8 cellular contexts compared by ENCODE assay signal in the genomic region with DNA sequence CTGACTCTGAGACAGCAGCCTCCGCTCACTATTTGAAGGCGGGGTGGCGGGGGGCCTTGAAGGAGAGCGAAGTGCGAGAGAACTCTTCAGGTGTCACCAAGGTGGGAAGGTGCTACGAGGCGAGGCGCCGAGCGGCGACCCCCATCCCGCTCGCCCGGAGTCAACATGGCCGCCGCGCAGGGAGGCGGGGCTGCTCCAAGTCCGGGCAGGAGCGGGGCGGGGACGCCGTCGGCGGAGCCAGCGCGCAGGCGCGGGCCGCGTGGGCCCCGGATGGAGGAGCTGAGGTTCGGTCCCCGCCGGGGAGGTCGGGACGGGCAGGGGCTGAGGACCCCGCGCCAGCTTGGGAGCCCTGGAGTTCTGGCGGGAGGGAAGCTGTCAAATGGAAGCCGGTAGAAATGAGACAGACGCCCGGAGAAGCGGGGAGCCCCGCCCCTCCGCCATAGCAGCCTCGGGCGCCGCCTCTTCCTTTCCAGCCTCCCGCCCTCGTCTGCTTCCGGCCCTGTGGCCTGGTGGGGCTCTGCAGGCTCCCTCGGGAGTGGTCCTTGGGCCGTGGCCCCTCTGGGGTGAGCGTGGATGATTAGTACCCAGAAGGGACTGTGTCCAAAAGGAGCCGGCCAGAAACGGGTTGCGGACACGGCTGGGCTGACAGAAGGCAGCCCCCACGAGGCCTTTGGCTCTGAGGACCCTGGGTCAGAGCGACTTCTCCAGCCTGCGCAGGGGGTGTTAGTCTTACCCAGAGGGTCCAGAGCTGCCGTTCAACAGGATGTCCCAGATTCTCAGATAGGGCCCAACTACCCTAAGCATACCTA. TPM values are rescaled to one million over a fixed set of nuclear protein-coding genes. Genes with fewer than 3 reads are reported as not detected.
DNase-seq lines count a peak whose midpoint lies in the region; ATAC-seq, FAIRE-seq and TF ChIP-seq lines count a peak whose summit lies in the region.

Gene PIGV, plus strand, starts transcription at position 245 of the 809 bp plus-strand sequence. CDS start 2,866 bp downstream, outside the sequence.

- H3K4me3 ChIP-seq in left ventricle myocardium inferior (peak within 1 kb of the TSS; percentile 86), psoas muscle (peak within 1 kb of the TSS; percentile 90), urinary bladder (ENCODE audit: low read depth, low read length) (peak within 1 kb of the TSS; percentile 67)

- WGBS in adipose tissue, 3 donors = 0% methylated on average over 46 to 63 of the region's 63 CpGs
- 0% methylated on average over 49 to 63 of the region's 63 CpGs for WGBS in psoas muscle, 3 donors
- WGBS in urinary bladder = under 1% methylated on average over 63 of the region's 63 CpGs

- H3K27ac ChIP-seq in adipose tissue (ENCODE audit: low read depth, low read length) (peak within 1 kb of the TSS; percentile 97), left ventricle myocardium inferior (replicated peaks) (peak within 1 kb of the TSS; percentile 97), psoas muscle (peak within 1 kb of the TSS; percentile 98), urinary bladder (ENCODE audit: low read depth) (peak within 1 kb of the TSS; percentile 98)

- TF ChIP-seq CTCF in left ventricle myocardium inferior (IDR thresholded peaks at IDR 0.05; ENCODE audit: borderline replicate concordance) = peak; percentile 47
- TF ChIP-seq CTCF in psoas muscle (IDR thresholded peaks at IDR 0.05) = no peak

- H3K36me3 ChIP-seq in left ventricle myocardium inferior (no peaks in the 10 kb centered on the region), psoas muscle (ENCODE audit: insufficient read depth in 1 of 2, low read depth in 1 of 2) (peaks cover under 1 to 16% of the 10 kb centered on the region in 2 donors), urinary bladder (ENCODE audit: insufficient read depth) (no peaks in the 10 kb centered on the region)

- peak; percentile 96 for FAIRE-seq in GM12891 (lab: Jason Lieb, UNC)

- peak; percentile 80 for DNase-seq in GM12891 (ENCODE audit: insufficient read length, low spot score)
- peak; percentile 77 for DNase-seq in NCI-H146 (lab: John Stamatoyannopoulos, UW)
- DNase-seq in T-helper 1 cell = peak; percentile 70 to 88 (median 79)
- DNase-seq in left ventricle myocardium inferior = peak; percentile 89
- peak; percentile 89 to 94 for DNase-seq in psoas muscle

- peak; percentile 71 for ATAC-seq in HG02759 (IDR thresholded peaks at IDR 0.05; ENCODE audit: unreplicated experiment)
- ATAC-seq in psoas muscle = peak; percentile 87 to 92 (median 90)

- intact Hi-C loops in left ventricle myocardium inferior (cut with micrococcal nuclease) = loop anchor here (2.0 to 5.0 kb wide), 2 partner anchors 91 to 185 kb away; partner anchors contain the start of gene ARID1A
- intact Hi-C loops in psoas muscle (cut with DNase I) = loop anchor here (2.0 to 5.0 kb wide), 5 partner anchors 46 to 111 kb away; partner anchors contain the start of gene ARID1A (in 1 of the 2)

- TF ChIP-seq POLR2A in GM12891 (IDR thresholded peaks at IDR 0.05; ENCODE audit: low read depth, low read length) = peak; percentile 80; the same call in 1 of the 2 replicates

- H3K9me3 ChIP-seq in left ventricle myocardium inferior (replicated peaks) (no peaks in the 10 kb centered on the region), psoas muscle (no peaks in the 10 kb centered on the region)

- no peaks in the 10 kb centered on the region for H3K27me3 ChIP-seq in left ventricle myocardium inferior (ENCODE audit: low read depth)
- H3K27me3 ChIP-seq in psoas muscle (ENCODE audit: insufficient read depth in 3 of 3, low read length in 2 of 3) = no peaks in the 10 kb centered on the region

- peaks cover 91% of the 10 kb centered on the region for H3K4me1 ChIP-seq in left ventricle myocardium inferior
- peaks cover 39% of the 10 kb centered on the region for H3K4me1 ChIP-seq in psoas muscle
- no peaks in the 10 kb centered on the region for H3K4me1 ChIP-seq in urinary bladder (ENCODE audit: insufficient read depth)

TF ChIP-seq in GM12891, 5 proteins besides CTCF, POLR2A, EP300 and RAD21:
- TF ChIP-seq PAX5 (IDR thresholded peaks at IDR 0.05; ENCODE audit: insufficient read depth, low read length, severe bottlenecking) (no peak), POLR2AphosphoS5 (IDR thresholded peaks at IDR 0.05; ENCODE audit: low read depth, low read length) (peak; percentile 81), TAF1 (IDR thresholded peaks at IDR 0.05; ENCODE audit: low read depth, low read length) (peak; percentile 11; the same call in 1 of the 2 replicates), SPI1 (IDR thresholded peaks at IDR 0.05; ENCODE audit: low read depth, low read length) (no peak), POU2F2 (IDR thresholded peaks at IDR 0.05; ENCODE audit: low read depth, low read length) (no peak)

RNA-seq across cellular contexts. Expression of gene PIGV, which starts in this region (rescaled TPM):
- polyA plus RNA-seq in GM12891 (2012; ENCODE audit: low read depth, missing spikeins) = 11.0 TPM
- polyA plus RNA-seq in adipose tissue (1 to 10 TPM; 6.7 to 9.5 (median 8.4) TPM), psoas muscle (1 to 10 TPM; 2.5 to 5.5 (median 3.4) TPM), urinary bladder (17.4 TPM)
- total RNA-seq in left ventricle myocardium inferior (5.6 TPM), psoas muscle (1 to 10 TPM; 4.2 to 7.4 (median 5.5) TPM), urinary bladder (13.4 TPM)

Comparison
In these comparisons a context has a peak if more than half of its experiments do, and no peak if none do; other contexts are left out.
1. Peak in every context shown above with its lines: DNase-seq, ATAC-seq, H3K4me3 ChIP-seq and H3K27ac ChIP-seq.